In the genomic region with DNA sequence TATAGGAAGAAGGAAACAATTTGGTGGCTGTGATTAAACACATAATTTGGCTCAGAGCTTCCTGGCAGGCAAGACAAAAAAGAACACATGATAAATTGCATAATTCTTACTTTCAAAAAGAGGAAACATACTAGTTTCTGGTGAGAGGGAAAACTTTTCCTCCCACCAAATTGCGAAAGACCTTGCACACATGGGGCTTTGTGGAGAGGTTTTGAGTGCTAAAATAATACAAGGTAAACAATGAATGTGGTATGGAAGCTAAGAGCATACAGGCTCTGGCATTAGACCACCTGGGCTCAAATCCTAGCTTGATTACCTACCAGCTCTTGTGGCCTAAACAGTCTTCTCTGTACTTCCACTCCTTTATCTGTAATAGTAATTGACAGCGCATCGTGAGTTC, we compare ENCODE assay signal across 1 cellular context.
A peak's percentile ranks its signal among the peaks of the same experiment; 100 is the strongest.
TF ChIP-seq lines count a peak whose summit lies in the region.

No MANE protein-coding gene starts in this region.

TF ChIP-seq in HepG2, 621 proteins besides CTCF, POLR2A, EP300 and RAD21 (continued from another document and continues in another):
- TF ChIP-seq, protein P1, sequence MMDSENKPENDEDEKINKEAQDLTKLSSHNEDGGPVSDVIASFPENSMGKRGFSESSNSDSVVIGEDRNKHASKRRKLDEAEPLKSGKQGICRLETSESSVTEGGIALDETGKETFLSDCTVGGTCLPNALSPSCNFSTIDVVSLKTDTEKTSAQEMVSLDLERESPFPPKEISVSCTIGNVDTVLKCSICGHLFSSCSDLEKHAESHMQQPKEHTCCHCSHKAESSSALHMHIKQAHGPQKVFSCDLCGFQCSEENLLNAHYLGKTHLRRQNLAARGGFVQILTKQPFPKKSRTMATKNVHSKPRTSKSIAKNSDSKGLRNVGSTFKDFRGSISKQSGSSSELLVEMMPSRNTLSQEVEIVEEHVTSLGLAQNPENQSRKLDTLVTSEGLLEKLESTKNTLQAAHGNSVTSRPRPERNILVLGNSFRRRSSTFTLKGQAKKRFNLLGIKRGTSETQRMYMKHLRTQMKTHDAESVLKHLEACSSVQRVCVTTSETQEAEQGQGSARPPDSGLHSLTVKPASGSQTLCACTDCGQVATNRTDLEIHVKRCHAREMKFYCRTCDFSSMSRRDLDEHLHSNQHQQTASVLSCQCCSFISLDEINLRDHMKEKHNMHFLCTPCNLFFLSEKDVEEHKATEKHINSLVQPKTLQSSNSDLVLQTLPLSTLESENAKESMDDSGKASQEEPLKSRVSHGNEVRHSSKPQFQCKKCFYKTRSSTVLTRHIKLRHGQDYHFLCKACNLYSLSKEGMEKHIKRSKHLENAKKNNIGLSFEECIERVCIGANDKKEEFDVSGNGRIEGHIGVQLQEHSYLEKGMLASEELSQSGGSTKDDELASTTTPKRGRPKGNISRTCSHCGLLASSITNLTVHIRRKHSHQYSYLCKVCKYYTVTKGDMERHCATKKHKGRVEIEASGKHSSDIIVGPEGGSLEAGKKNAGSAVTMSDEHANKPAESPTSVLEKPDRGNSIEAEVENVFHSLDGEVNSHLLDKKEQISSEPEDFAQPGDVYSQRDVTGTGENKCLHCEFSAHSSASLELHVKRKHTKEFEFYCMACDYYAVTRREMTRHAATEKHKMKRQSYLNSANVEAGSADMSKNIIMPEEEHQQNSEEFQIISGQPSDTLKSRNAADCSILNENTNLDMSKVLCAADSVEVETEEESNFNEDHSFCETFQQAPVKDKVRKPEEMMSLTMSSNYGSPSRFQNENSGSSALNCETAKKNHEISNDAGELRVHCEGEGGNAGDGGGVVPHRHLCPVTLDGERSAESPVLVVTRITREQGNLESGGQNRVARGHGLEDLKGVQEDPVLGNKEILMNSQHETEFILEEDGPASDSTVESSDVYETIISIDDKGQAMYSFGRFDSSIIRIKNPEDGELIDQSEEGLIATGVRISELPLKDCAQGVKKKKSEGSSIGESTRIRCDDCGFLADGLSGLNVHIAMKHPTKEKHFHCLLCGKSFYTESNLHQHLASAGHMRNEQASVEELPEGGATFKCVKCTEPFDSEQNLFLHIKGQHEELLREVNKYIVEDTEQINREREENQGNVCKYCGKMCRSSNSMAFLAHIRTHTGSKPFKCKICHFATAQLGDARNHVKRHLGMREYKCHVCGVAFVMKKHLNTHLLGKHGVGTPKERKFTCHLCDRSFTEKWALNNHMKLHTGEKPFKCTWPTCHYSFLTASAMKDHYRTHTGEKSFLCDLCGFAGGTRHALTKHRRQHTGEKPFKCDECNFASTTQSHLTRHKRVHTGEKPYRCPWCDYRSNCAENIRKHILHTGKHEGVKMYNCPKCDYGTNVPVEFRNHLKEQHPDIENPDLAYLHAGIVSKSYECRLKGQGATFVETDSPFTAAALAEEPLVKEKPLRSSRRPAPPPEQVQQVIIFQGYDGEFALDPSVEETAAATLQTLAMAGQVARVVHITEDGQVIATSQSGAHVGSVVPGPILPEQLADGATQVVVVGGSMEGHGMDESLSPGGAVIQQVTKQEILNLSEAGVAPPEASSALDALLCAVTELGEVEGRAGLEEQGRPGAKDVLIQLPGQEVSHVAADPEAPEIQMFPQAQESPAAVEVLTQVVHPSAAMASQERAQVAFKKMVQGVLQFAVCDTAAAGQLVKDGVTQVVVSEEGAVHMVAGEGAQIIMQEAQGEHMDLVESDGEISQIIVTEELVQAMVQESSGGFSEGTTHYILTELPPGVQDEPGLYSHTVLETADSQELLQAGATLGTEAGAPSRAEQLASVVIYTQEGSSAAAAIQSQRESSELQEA (CRISPR knock-in tag; IDR thresholded peaks at IDR 0.05; ENCODE audit: not compliant biosample characterization), result no peak
- TF ChIP-seq, protein P2, sequence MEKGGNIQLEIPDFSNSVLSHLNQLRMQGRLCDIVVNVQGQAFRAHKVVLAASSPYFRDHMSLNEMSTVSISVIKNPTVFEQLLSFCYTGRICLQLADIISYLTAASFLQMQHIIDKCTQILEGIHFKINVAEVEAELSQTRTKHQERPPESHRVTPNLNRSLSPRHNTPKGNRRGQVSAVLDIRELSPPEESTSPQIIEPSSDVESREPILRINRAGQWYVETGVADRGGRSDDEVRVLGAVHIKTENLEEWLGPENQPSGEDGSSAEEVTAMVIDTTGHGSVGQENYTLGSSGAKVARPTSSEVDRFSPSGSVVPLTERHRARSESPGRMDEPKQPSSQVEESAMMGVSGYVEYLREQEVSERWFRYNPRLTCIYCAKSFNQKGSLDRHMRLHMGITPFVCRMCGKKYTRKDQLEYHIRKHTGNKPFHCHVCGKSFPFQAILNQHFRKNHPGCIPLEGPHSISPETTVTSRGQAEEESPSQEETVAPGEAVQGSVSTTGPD (CRISPR knock-in tag; IDR thresholded peaks at IDR 0.05), result peak; percentile 68; the same call in 1 of the 2 replicates
- no peak for TF ChIP-seq TCF7 (IDR thresholded peaks at IDR 0.05; ENCODE audit: low read depth)
- TF ChIP-seq, protein P3, sequence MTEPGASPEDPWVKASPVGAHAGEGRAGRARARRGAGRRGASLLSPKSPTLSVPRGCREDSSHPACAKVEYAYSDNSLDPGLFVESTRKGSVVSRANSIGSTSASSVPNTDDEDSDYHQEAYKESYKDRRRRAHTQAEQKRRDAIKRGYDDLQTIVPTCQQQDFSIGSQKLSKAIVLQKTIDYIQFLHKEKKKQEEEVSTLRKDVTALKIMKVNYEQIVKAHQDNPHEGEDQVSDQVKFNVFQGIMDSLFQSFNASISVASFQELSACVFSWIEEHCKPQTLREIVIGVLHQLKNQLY (CRISPR knock-in tag; IDR thresholded peaks at IDR 0.05), result no peak
- no peak for TF ChIP-seq SOX6 (IDR thresholded peaks at IDR 0.05)
- peak; percentile 85 for TF ChIP-seq SOX6 (CRISPR knock-in tag; IDR thresholded peaks at IDR 0.05)
- TF ChIP-seq, protein P4, sequence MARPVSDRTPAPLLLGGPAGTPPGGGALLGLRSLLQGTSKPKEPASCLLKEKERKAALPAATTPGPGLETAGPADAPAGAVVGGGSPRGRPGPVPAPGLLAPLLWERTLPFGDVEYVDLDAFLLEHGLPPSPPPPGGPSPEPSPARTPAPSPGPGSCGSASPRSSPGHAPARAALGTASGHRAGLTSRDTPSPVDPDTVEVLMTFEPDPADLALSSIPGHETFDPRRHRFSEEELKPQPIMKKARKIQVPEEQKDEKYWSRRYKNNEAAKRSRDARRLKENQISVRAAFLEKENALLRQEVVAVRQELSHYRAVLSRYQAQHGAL (CRISPR knock-in tag; IDR thresholded peaks at IDR 0.05; ENCODE audit: not compliant biosample characterization), result no peak
- no peak for TF ChIP-seq ZNF180 (CRISPR knock-in tag; IDR thresholded peaks at IDR 0.05; ENCODE audit: borderline replicate concordance, low read depth)
- no peak for TF ChIP-seq MED13 (CRISPR knock-in tag; IDR thresholded peaks at IDR 0.05)
- TF ChIP-seq POGZ (CRISPR knock-in tag; IDR thresholded peaks at IDR 0.05), result no peak; the same call in 1 of the 2 replicates
- TF ChIP-seq ZNF652 (CRISPR knock-in tag; IDR thresholded peaks at IDR 0.05; ENCODE audit: borderline replicate concordance, low read depth), result no peak
- TF ChIP-seq, protein P5, sequence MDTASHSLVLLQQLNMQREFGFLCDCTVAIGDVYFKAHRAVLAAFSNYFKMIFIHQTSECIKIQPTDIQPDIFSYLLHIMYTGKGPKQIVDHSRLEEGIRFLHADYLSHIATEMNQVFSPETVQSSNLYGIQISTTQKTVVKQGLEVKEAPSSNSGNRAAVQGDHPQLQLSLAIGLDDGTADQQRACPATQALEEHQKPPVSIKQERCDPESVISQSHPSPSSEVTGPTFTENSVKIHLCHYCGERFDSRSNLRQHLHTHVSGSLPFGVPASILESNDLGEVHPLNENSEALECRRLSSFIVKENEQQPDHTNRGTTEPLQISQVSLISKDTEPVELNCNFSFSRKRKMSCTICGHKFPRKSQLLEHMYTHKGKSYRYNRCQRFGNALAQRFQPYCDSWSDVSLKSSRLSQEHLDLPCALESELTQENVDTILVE (CRISPR knock-in tag; IDR thresholded peaks at IDR 0.05), result peak; percentile 77
- TF ChIP-seq ZNF674 (CRISPR knock-in tag; IDR thresholded peaks at IDR 0.05; ENCODE audit: low read depth), result no peak
- TF ChIP-seq DR1 (CRISPR knock-in tag; IDR thresholded peaks at IDR 0.05), result no peak
- peak; percentile 36; the same call in 1 of the 2 replicates for TF ChIP-seq SALL1 (CRISPR knock-in tag; IDR thresholded peaks at IDR 0.05)
- TF ChIP-seq, protein P6, sequence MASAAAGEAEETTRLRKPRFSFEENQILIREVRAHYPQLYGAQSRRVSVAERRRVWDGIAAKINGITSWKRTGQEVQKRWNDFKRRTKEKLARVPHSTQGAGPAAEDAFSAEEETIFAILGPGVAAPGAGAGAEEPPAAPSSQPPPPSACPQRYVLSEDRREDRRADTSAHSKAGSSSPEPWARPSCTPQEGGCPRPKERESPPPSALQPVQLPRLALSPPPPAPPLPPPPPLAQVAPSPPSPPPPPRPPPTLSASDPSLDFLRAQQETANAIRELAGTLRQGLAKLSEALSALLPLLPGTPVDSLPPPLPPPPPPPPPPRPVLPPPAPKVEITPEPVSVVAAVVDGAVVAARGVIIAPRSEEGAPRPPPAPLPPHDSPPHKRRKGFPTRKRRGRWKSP (CRISPR knock-in tag; IDR thresholded peaks at IDR 0.05), result no peak
- TF ChIP-seq ZNF256 (CRISPR knock-in tag; conservative IDR thresholded peaks at IDR 0.05), result no peak
- TF ChIP-seq ZNF367 (CRISPR knock-in tag; IDR thresholded peaks at IDR 0.05; ENCODE audit: borderline replicate concordance), result no peak
- TF ChIP-seq, protein P7, sequence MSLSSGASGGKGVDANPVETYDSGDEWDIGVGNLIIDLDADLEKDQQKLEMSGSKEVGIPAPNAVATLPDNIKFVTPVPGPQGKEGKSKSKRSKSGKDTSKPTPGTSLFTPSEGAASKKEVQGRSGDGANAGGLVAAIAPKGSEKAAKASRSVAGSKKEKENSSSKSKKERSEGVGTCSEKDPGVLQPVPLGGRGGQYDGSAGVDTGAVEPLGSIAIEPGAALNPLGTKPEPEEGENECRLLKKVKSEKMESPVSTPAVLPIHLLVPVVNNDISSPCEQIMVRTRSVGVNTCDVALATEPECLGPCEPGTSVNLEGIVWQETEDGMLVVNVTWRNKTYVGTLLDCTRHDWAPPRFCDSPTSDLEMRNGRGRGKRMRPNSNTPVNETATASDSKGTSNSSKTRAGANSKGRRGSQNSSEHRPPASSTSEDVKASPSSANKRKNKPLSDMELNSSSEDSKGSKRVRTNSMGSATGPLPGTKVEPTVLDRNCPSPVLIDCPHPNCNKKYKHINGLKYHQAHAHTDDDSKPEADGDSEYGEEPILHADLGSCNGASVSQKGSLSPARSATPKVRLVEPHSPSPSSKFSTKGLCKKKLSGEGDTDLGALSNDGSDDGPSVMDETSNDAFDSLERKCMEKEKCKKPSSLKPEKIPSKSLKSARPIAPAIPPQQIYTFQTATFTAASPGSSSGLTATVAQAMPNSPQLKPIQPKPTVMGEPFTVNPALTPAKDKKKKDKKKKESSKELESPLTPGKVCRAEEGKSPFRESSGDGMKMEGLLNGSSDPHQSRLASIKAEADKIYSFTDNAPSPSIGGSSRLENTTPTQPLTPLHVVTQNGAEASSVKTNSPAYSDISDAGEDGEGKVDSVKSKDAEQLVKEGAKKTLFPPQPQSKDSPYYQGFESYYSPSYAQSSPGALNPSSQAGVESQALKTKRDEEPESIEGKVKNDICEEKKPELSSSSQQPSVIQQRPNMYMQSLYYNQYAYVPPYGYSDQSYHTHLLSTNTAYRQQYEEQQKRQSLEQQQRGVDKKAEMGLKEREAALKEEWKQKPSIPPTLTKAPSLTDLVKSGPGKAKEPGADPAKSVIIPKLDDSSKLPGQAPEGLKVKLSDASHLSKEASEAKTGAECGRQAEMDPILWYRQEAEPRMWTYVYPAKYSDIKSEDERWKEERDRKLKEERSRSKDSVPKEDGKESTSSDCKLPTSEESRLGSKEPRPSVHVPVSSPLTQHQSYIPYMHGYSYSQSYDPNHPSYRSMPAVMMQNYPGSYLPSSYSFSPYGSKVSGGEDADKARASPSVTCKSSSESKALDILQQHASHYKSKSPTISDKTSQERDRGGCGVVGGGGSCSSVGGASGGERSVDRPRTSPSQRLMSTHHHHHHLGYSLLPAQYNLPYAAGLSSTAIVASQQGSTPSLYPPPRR (CRISPR knock-in tag; IDR thresholded peaks at IDR 0.05; ENCODE audit: borderline replicate concordance), result no peak
- TF ChIP-seq, protein P8, sequence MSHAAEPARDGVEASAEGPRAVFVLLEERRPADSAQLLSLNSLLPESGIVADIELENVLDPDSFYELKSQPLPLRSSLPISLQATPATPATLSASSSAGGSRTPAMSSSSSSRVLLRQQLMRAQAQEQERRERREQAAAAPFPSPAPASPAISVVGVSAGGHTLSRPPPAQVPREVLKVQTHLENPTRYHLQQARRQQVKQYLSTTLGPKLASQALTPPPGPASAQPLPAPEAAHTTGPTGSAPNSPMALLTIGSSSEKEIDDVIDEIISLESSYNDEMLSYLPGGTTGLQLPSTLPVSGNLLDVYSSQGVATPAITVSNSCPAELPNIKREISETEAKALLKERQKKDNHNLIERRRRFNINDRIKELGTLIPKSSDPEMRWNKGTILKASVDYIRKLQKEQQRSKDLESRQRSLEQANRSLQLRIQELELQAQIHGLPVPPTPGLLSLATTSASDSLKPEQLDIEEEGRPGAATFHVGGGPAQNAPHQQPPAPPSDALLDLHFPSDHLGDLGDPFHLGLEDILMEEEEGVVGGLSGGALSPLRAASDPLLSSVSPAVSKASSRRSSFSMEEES (CRISPR knock-in tag; IDR thresholded peaks at IDR 0.05), result peak; percentile 88
- peak; percentile 89; the same call in 1 of the 2 replicates for TF ChIP-seq SOX5 (CRISPR knock-in tag; IDR thresholded peaks at IDR 0.05; ENCODE audit: borderline replicate concordance)
- no peak for TF ChIP-seq TCF12 (IDR thresholded peaks at IDR 0.05)
- no peak for TF ChIP-seq TCF12 (CRISPR knock-in tag; IDR thresholded peaks at IDR 0.05)
- no peak for TF ChIP-seq NBN (conservative IDR thresholded peaks at IDR 0.05)
- TF ChIP-seq ZNF205 (CRISPR knock-in tag; IDR thresholded peaks at IDR 0.05), result peak; percentile 98
- TF ChIP-seq, protein P9, sequence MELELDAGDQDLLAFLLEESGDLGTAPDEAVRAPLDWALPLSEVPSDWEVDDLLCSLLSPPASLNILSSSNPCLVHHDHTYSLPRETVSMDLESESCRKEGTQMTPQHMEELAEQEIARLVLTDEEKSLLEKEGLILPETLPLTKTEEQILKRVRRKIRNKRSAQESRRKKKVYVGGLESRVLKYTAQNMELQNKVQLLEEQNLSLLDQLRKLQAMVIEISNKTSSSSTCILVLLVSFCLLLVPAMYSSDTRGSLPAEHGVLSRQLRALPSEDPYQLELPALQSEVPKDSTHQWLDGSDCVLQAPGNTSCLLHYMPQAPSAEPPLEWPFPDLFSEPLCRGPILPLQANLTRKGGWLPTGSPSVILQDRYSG (CRISPR knock-in tag; IDR thresholded peaks at IDR 0.05), result no peak
- no peak for TF ChIP-seq NCOA1 (CRISPR knock-in tag; IDR thresholded peaks at IDR 0.05)
- TF ChIP-seq, protein P10, sequence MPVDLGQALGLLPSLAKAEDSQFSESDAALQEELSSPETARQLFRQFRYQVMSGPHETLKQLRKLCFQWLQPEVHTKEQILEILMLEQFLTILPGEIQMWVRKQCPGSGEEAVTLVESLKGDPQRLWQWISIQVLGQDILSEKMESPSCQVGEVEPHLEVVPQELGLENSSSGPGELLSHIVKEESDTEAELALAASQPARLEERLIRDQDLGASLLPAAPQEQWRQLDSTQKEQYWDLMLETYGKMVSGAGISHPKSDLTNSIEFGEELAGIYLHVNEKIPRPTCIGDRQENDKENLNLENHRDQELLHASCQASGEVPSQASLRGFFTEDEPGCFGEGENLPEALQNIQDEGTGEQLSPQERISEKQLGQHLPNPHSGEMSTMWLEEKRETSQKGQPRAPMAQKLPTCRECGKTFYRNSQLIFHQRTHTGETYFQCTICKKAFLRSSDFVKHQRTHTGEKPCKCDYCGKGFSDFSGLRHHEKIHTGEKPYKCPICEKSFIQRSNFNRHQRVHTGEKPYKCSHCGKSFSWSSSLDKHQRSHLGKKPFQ (CRISPR knock-in tag; IDR thresholded peaks at IDR 0.05; ENCODE audit: insufficient replicate concordance), result no peak
- no peak for TF ChIP-seq ZNF296 (CRISPR knock-in tag; conservative IDR thresholded peaks at IDR 0.05)
